In the genomic region with DNA sequence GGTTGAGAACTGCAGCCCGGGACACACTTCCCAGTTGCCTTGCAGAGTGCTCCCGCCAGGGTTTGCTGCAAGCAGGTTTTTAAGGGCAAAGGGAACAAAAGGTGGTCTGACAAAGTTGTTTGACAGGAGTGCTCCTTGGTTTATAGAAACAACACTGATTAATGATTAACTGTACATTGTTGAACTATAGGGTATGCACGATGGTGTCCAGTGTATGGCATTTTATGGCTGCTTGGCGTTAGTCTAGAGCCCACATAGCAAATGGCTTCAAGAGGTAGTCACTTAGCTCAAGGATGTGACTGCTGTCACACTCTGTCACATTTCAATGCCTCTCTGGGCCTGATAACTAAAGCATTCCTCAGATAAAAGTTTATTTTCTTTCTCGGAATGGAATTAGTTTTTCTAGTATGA, we compare ENCODE assay signal across 18 cellular contexts.
"Had no signal": no experiment of that assay in that cellular context is flagged by ENCODE, and none has a peak within 500 bp of the region (broad histone marks: within the 10 kb centered on the region; RNA-seq: fewer than 3 reads in every experiment).

No MANE protein-coding gene starts in this region.

- H3K4me3 Mint-ChIP-seq: activated CD4-positive, alpha-beta memory T cell treated with anti-CD3 and anti-CD28 coated beads for 36 hours; activated CD8-positive, alpha-beta memory T cell treated with anti-CD3 and anti-CD28 coated beads, Interleukin-2, amount 10 ng/mL, durations not matched to agents 7 days and 5 days; activated naive CD4-positive, alpha-beta T cell treated with anti-CD3 and anti-CD28 coated beads for 36 hours; naive thymus-derived CD8-positive, alpha-beta T cell had no signal

- H3K4me1 ChIP-seq: ascending aorta, breast epithelium, heart right ventricle, right atrium auricular region, suprapubic skin had no signal

- H3K9me3 ChIP-seq: ascending aorta, breast epithelium, heart right ventricle, neutrophil, right atrium auricular region, suprapubic skin had no signal

- H3K27ac ChIP-seq: ascending aorta, breast epithelium, epithelial cell of prostate, heart right ventricle, neutrophil, right atrium auricular region, suprapubic skin had no signal

- H3K4me1 Mint-ChIP-seq: activated CD8-positive, alpha-beta memory T cell treated with anti-CD3 and anti-CD28 coated beads, Interleukin-2, amount 10 ng/mL, durations not matched to agents 7 days and 5 days; naive thymus-derived CD8-positive, alpha-beta T cell had no signal

- H3K4me3 ChIP-seq: ascending aorta, breast epithelium, heart right ventricle, right atrium auricular region, suprapubic skin had no signal

- H3K36me3 Mint-ChIP-seq: activated CD4-positive, alpha-beta memory T cell treated with anti-CD3 and anti-CD28 coated beads for 36 hours; activated CD8-positive, alpha-beta memory T cell treated with anti-CD3 and anti-CD28 coated beads, Interleukin-2, amount 10 ng/mL, durations not matched to agents 7 days and 5 days; naive thymus-derived CD8-positive, alpha-beta T cell had no signal

- ATAC-seq: activated CD8-positive, alpha-beta memory T cell treated with anti-CD3 and anti-CD28 coated beads, Interleukin-2, amount 10 ng/mL, durations not matched to agents 7 days and 5 days; heart right ventricle; left lobe of liver; naive thymus-derived CD8-positive, alpha-beta T cell; stimulated activated naive CD8-positive, alpha-beta T cell treated with anti-CD3 and anti-CD28 coated beads, Interleukin-15, Interleukin-2, amounts not matched to agents 100 U/mL and 50 U/mL, for 24 hours had no signal

- H3K27me3 ChIP-seq: ascending aorta, breast epithelium, heart right ventricle, neutrophil, right atrium auricular region, suprapubic skin had no signal

- H3K9me3 Mint-ChIP-seq: activated CD4-positive, alpha-beta memory T cell treated with anti-CD3 and anti-CD28 coated beads for 36 hours; activated naive CD4-positive, alpha-beta T cell treated with anti-CD3 and anti-CD28 coated beads for 36 hours; activated T-helper 2 cell treated with anti-CD3 and anti-CD28 coated beads, Interferon-gamma antibody, Interleukin-2, Interleukin-4, amounts not matched to agents 10 μg/mL and 5 μg/mL and 100 μg/mL, durations not matched to agents 14 hours and 24 hours and 36 hours; naive thymus-derived CD8-positive, alpha-beta T cell had no signal

- DNase-seq: activated CD4-positive, alpha-beta memory T cell treated with anti-CD3 and anti-CD28 coated beads for 36 hours; activated CD4-positive, alpha-beta T cell treated with anti-CD3 and anti-CD28 coated beads for 1 hour; activated CD8-positive, alpha-beta memory T cell treated with anti-CD3 and anti-CD28 coated beads, Interleukin-2, amount 10 ng/mL, durations not matched to agents 7 days and 5 days; activated naive CD4-positive, alpha-beta T cell treated with anti-CD3 and anti-CD28 coated beads for 36 hours; activated T-cell treated with anti-CD3 and anti-CD28 coated beads, Interleukin-2, amount 50 U/mL, for 1 hour; cerebellar nuclear complex; heart right ventricle; naive thymus-derived CD8-positive, alpha-beta T cell; stimulated activated naive CD8-positive, alpha-beta T cell treated with anti-CD3 and anti-CD28 coated beads, Interleukin-15, Interleukin-2, amounts not matched to agents 100 U/mL and 50 U/mL, for 24 hours; T-helper 1 cell had no signal

- H3K27me3 Mint-ChIP-seq: activated CD4-positive, alpha-beta memory T cell treated with anti-CD3 and anti-CD28 coated beads for 36 hours had no signal

- H3K36me3 ChIP-seq: ascending aorta, breast epithelium, heart right ventricle, neutrophil, right atrium auricular region, suprapubic skin had no signal

- H3K27ac Mint-ChIP-seq: activated CD4-positive, alpha-beta memory T cell treated with anti-CD3 and anti-CD28 coated beads for 36 hours; activated CD8-positive, alpha-beta memory T cell treated with anti-CD3 and anti-CD28 coated beads, Interleukin-2, amount 10 ng/mL, durations not matched to agents 7 days and 5 days; activated naive CD4-positive, alpha-beta T cell treated with anti-CD3 and anti-CD28 coated beads for 36 hours; activated T-helper 2 cell treated with anti-CD3 and anti-CD28 coated beads, Interferon-gamma antibody, Interleukin-2, Interleukin-4, amounts not matched to agents 10 μg/mL and 5 μg/mL and 100 μg/mL, durations not matched to agents 14 hours and 24 hours and 36 hours; naive thymus-derived CD8-positive, alpha-beta T cell had no signal
